10 cellular contexts compared by ENCODE assay signal in the genomic region with DNA sequence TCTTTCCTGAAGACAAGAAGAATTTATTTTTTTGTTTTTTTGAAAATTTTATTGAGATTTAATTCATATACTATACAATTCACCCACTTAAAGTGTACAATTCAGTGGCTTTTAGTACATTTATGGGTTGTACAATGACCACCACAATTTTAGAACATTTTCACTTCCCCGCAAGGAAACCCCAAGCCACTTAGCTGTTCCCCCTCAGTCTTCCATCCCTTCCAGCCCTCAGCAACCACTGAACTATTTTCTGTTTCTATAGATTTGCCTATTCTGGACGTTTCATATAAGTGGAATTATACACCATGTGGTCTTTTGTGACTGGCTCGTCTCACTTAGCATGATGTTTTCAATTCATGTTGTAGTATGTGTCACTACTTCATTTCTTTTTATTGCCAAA. TPM values are rescaled to one million over a fixed set of nuclear protein-coding genes. Genes with fewer than 3 reads are reported as not detected.
"Had no signal": no experiment of that assay in that cellular context is flagged by ENCODE, and none has a peak within 500 bp of the region (broad histone marks: within the 10 kb centered on the region; RNA-seq: fewer than 3 reads in every experiment).

No MANE protein-coding gene starts in this region.

- H3K9me3 Mint-ChIP-seq: GM23338, IgD-negative memory B cell had no signal

- H3K4me2 ChIP-seq: GM23338 had no signal

- H3K4me1 Mint-ChIP-seq: GM23338, H9, IgD-negative memory B cell had no signal

- ATAC-seq: GM23338, HepG2 had no signal

- H3K4me3 Mint-ChIP-seq: GM23338, H9, IgD-negative memory B cell had no signal

- H3K27ac Mint-ChIP-seq: GM23338, H9, IgD-negative memory B cell had no signal

- H2AFZ ChIP-seq: GM23338 had no signal

- FAIRE-seq: H1, H54, HepG2 had no signal

- H3K4me3 ChIP-seq: GM23338 had no signal

- H3K27ac ChIP-seq: HL-60 had no signal

- DNase-seq: H9, HCEC 1CT, KBM-7 had no signal

RNA-seq across cellular contexts. Expression of a gene that starts 28.0 kb away (rescaled TPM):
- total RNA-seq: HepG2, HT1080 had no signal
- polyA plus RNA-seq: HepG2, IgD-negative memory B cell had no signal

RNA-seq across cellular contexts. Expression of a gene that starts 36.2 kb away (rescaled TPM):
- polyA plus RNA-seq: IgD-negative memory B cell had no signal
